In the genomic region with DNA sequence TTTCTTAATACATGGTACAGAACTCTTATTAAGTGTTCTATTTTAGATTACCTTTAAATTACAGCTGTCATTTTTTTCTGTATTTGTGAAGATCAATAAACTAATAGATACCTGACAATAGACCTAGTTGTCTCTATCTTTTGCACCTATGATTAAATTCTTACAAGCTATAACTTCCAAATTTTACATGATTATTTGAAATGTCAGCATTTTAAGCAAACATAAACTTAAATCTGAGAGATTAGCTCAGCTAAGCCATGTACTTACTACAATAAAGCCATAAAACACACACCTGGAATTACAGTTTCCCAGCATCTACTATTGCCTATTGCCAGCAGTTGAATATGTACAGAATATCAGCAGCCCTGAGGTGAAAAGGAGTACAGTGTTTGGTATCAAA, we compare ENCODE assay signal across 34 cellular contexts.
"Had no signal": no experiment of that assay in that cellular context is flagged by ENCODE, and none has a peak within 500 bp of the region (broad histone marks: within the 10 kb centered on the region; RNA-seq: fewer than 3 reads in every experiment).

No MANE protein-coding gene starts in this region.

- H3K9me3 ChIP-seq: esophagus muscularis mucosa, gastrocnemius medialis had no signal

- H3K36me3 ChIP-seq: brain microvascular endothelial cell, esophagus muscularis mucosa, gastrocnemius medialis, WERI-Rb-1 had no signal

- H3K4me3 Mint-ChIP-seq: activated B cell treated with CpG ODN at 0.5 μM for 24 hours; activated CD8-positive, alpha-beta T cell treated with anti-CD3 and anti-CD28 coated beads for 36 hours; activated naive CD8-positive, alpha-beta T cell; activated T-cell treated with anti-CD3 and anti-CD28 coated beads, Interleukin-2, amount 50 U/mL, for 4 hours; activated T-helper 17 cell treated with anti-CD3 and anti-CD28 coated beads, Interleukin-2, amount 50 U/mL, for 72 hours; central memory CD8-positive, alpha-beta T cell; effector memory CD8-positive, alpha-beta T cell; T-helper 17 cell; T-helper 2 cell treated with Interferon-gamma antibody and Interleukin-4, amounts not matched to agents 5 μg/mL and 100 μg/mL, for 36 hours had no signal

- H3K27me3 ChIP-seq: brain microvascular endothelial cell, esophagus muscularis mucosa, foreskin keratinocyte, gastrocnemius medialis had no signal

- H3K27ac ChIP-seq: brain microvascular endothelial cell, esophagus muscularis mucosa, foreskin keratinocyte, gastrocnemius medialis, WERI-Rb-1 had no signal

- H3K36me3 Mint-ChIP-seq: activated naive CD8-positive, alpha-beta T cell had no signal

- H3K27ac Mint-ChIP-seq: activated B cell treated with CpG ODN at 0.5 μM for 24 hours; activated CD8-positive, alpha-beta T cell treated with anti-CD3 and anti-CD28 coated beads for 36 hours; activated naive CD8-positive, alpha-beta T cell; activated T-helper 17 cell treated with anti-CD3 and anti-CD28 coated beads, Interleukin-2, amount 50 U/mL, for 72 hours; effector memory CD8-positive, alpha-beta T cell; T-helper 17 cell; T-helper 2 cell treated with Interferon-gamma antibody and Interleukin-4, amounts not matched to agents 5 μg/mL and 100 μg/mL, for 36 hours had no signal

- DNase-seq: activated B cell treated with CpG ODN at 0.5 μM for 24 hours; activated CD4-positive, alpha-beta T cell treated with anti-CD3 and anti-CD28 coated beads for 48 hours; activated CD4-positive, alpha-beta T cell treated with anti-CD3 and anti-CD28 coated beads, Interleukin-2, amount 50 U/mL, for 1 hour; activated CD4-positive, alpha-beta T cell treated with anti-CD3 and anti-CD28 coated beads, Interleukin-2, amount 50 U/mL, for 48 hours; activated CD8-positive, alpha-beta memory T cell treated with anti-CD3 and anti-CD28 coated beads for 24 hours; activated CD8-positive, alpha-beta T cell treated with anti-CD3 and anti-CD28 coated beads for 36 hours; activated effector memory CD4-positive, alpha-beta T cell treated with Interleukin-2 at 50 U/mL for 16 hours; activated gamma-delta T cell treated with Interleukin-2 at 50 U/mL for 16 hours; activated naive CD4-positive, alpha-beta T cell treated with anti-CD3 and anti-CD28 coated beads, Interleukin-2, amount 50 U/mL, for 16 hours; activated naive CD4-positive, alpha-beta T cell treated with Interleukin-2 at 50 U/mL for 16 hours; activated T-cell treated with anti-CD3 and anti-CD28 coated beads, Interleukin-2, amount 50 U/mL, for 4 hours; amniotic stem cell; anterior cingulate cortex; brain microvascular endothelial cell; cortex of kidney; dermis blood vessel endothelial cell; effector CD4-positive, alpha-beta T cell; effector memory CD8-positive, alpha-beta T cell; erythroblast; foreskin keratinocyte; gastrocnemius medialis; glutamatergic neuron; T-helper 1 cell; T-helper 17 cell; T1000; WERI-Rb-1 had no signal

- FAIRE-seq: astrocyte, bronchial epithelial cell had no signal

- H3K4me3 ChIP-seq: esophagus muscularis mucosa, gastrocnemius medialis had no signal

- H3K9me3 Mint-ChIP-seq: activated B cell treated with CpG ODN at 0.5 μM for 24 hours; activated CD8-positive, alpha-beta T cell treated with anti-CD3 and anti-CD28 coated beads for 36 hours; activated T-cell treated with anti-CD3 and anti-CD28 coated beads, Interleukin-2, amount 50 U/mL, for 4 hours; activated T-helper 17 cell treated with anti-CD3 and anti-CD28 coated beads, Interleukin-2, amount 50 U/mL, for 72 hours; central memory CD8-positive, alpha-beta T cell; effector memory CD8-positive, alpha-beta T cell; T-helper 2 cell treated with Interferon-gamma antibody and Interleukin-4, amounts not matched to agents 5 μg/mL and 100 μg/mL, for 36 hours had no signal

- H3K4me1 ChIP-seq: esophagus muscularis mucosa, foreskin keratinocyte, gastrocnemius medialis had no signal

- ATAC-seq: activated CD4-positive, CD25-positive, alpha-beta regulatory T cell treated with anti-CD3 and anti-CD28 coated beads, Interleukin-2, amount 50 U/mL, for 24 hours; activated CD8-positive, alpha-beta T cell treated with anti-CD3 and anti-CD28 coated beads for 36 hours; activated T-cell treated with anti-CD3 and anti-CD28 coated beads, Interleukin-2, amount 50 U/mL, for 4 hours; activated T-helper 17 cell treated with anti-CD3 and anti-CD28 coated beads, Interleukin-2, amount 50 U/mL, for 72 hours; effector memory CD8-positive, alpha-beta T cell; foreskin keratinocyte; gastrocnemius medialis; T-helper 17 cell had no signal

- H3K27me3 Mint-ChIP-seq: activated B cell treated with CpG ODN at 0.5 μM for 24 hours; central memory CD8-positive, alpha-beta T cell; effector memory CD8-positive, alpha-beta T cell had no signal

- H3K4me1 Mint-ChIP-seq: activated B cell treated with CpG ODN at 0.5 μM for 24 hours; activated T-helper 17 cell treated with anti-CD3 and anti-CD28 coated beads, Interleukin-2, amount 50 U/mL, for 72 hours; central memory CD8-positive, alpha-beta T cell; T-helper 17 cell had no signal
